Comparison of ENCODE assay signal across 12 cellular contexts in the genomic region with DNA sequence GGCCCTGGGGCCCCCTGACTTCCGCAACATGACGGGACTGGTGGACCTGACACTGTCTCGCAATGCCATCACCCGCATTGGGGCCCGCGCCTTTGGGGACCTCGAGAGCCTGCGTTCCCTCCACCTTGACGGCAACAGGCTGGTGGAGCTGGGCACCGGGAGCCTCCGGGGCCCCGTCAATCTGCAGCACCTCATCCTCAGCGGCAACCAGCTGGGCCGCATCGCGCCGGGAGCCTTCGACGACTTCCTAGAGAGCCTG. TPM values are rescaled to one million over a fixed set of nuclear protein-coding genes. Genes with fewer than 3 reads are reported as not detected.
A peak's percentile ranks its signal among the peaks of the same experiment; 100 is the strongest.
DNase-seq lines count a peak whose midpoint lies in the region; ATAC-seq, FAIRE-seq and TF ChIP-seq lines count a peak whose summit lies in the region.
"Had no signal": no experiment of that assay in that cellular context is flagged by ENCODE, and none has a peak within 500 bp of the region (broad histone marks: within the 10 kb centered on the region; RNA-seq: fewer than 3 reads in every experiment).

No MANE protein-coding gene starts in this region.

- no peak for TF ChIP-seq EP300 in K562 (IDR thresholded peaks at IDR 0.05; ENCODE audit: low read length)

- H3K27ac Mint-ChIP-seq in CD4-positive, alpha-beta T cell, result no peak overlapping the region
- H3K27ac Mint-ChIP-seq in IgD-negative memory B cell, result peak overlapping the region in 1 of 3 donors; percentile 71
- H3K27ac Mint-ChIP-seq in natural killer cell, result no peak overlapping the region

- H3K9me3 ChIP-seq in CD4-positive, alpha-beta T cell (ENCODE audit: control insufficient read depth, low read length), result no peaks in the 10 kb centered on the region
- no peaks in the 10 kb centered on the region for H3K9me3 ChIP-seq in K562 (replicated peaks; ENCODE audit: control insufficient read depth, insufficient read depth, low read depth, low read length)
- H3K9me3 ChIP-seq: lower lobe of right lung had no signal

- ATAC-seq in CD4-positive, alpha-beta T cell (ENCODE audit: poor library complexity), result no peak
- ATAC-seq in K562 (no peak), natural killer cell (no peak), GM18505 (IDR thresholded peaks at IDR 0.05; ENCODE audit: unreplicated experiment) (no peak), GM21576 (IDR thresholded peaks at IDR 0.05; ENCODE audit: unreplicated experiment) (no peak)
- ATAC-seq: lower lobe of right lung had no signal

- peak overlapping the region; percentile 42 for H3K4me3 Mint-ChIP-seq in CD4-positive, alpha-beta T cell
- H3K4me3 Mint-ChIP-seq in IgD-negative memory B cell (peak overlapping the region; percentile 45 to 82 (median 66)), natural killer cell (peak overlapping the region; percentile 86)

- no peak for DNase-seq in CD4-positive, alpha-beta T cell
- DNase-seq in K562 (ENCODE audit: extremely low read depth in 1 of 4, low spot score in 3 of 4), result no peak
- no peak for DNase-seq in natural killer cell
- DNase-seq in ACHN, result no peak
- no peak for DNase-seq in NAMALWA (ENCODE audit: low spot score)
- DNase-seq: lower lobe of right lung; stimulated activated CD4-positive, alpha-beta T cell treated with anti-CD3 and anti-CD28 coated beads, Interleukin-4, amount 100 ng/mL, for 1 hour had no signal

- intact Hi-C loops in CD4-positive, alpha-beta T cell (cut with DNase I, micrococcal nuclease), result no loop called here
- intact Hi-C loops in K562 (cut with micrococcal nuclease), result no loop called here
- intact Hi-C loops in natural killer cell (cut with micrococcal nuclease), result no loop called here

- peaks cover 11 to 88% of the 10 kb centered on the region in 2 experiments; a peak in 4 of 5 replicates for H3K4me1 ChIP-seq in K562 (replicated peaks in 1 of 2; ENCODE audit: control insufficient read depth in 2 of 2, insufficient read depth in 2 of 2, low read length in 2 of 2)

- no peak for FAIRE-seq in K562 (lab: Jason Lieb, UNC)
- FAIRE-seq: endothelial cell of umbilical vein, HTR-8/SVneo had no signal

- no peaks in the 10 kb centered on the region for H3K9me1 ChIP-seq in K562 (ENCODE audit: control insufficient read depth, insufficient read depth, low read length)

- in situ Hi-C loops in K562 (cut with MboI), result no loop called here
- in situ Hi-C loops in ACHN (cut with HindIII; ENCODE audit: low pct_ligation_motif_present, low pct_unique_long_range_greater_than_20kb, low sequenced_read_pairs), result no loop called here

- peaks cover 25% of the 10 kb centered on the region for H3K79me2 ChIP-seq in K562 (ENCODE audit: control insufficient read depth, insufficient read depth, low read length)

- peak overlapping the region in 1 of 2 experiments; percentile 94; a peak in 2 of 4 replicates for H3K9ac ChIP-seq in K562 (ENCODE audit: insufficient read depth in 1 of 2, low read depth in 2 of 2, low read length in 2 of 2)

- no peaks in the 10 kb centered on the region for H3K36me3 Mint-ChIP-seq in CD4-positive, alpha-beta T cell (ENCODE audit: low read depth)
- H3K36me3 Mint-ChIP-seq in IgD-negative memory B cell (no peaks in the 10 kb centered on the region), natural killer cell (no peaks in the 10 kb centered on the region)

- no peak overlapping the region for H2AFZ ChIP-seq in K562 (ENCODE audit: low read depth, low read length)

- H4K20me1 ChIP-seq in K562 (replicated peaks; ENCODE audit: control insufficient read depth, insufficient read depth, low read length), result no peaks in the 10 kb centered on the region

- POLR2A ChIA-PET in CD4-positive, alpha-beta T cell (lab: Charles Lee), result interaction anchor here (1.1 to 1.2 kb wide), 2 partner anchors 15 to 219 kb away, joined by 3 to 5 read pairs; partner anchors contain the start of genes RBM4 and RCE1
- POLR2A ChIA-PET in K562 (lab: Yijun Ruan, JAX), result interaction anchor here (0.7 to 0.9 kb wide), 2 partner anchors 12 to 180 kb away, joined by 3 to 6 read pairs; no protein-coding TSS in a partner anchor

- peaks cover 36% of the 10 kb centered on the region; the same call in 1 of the 3 replicates for H3K36me3 ChIP-seq in K562 (ENCODE audit: control insufficient read depth, insufficient read depth, low read length)
- H3K36me3 ChIP-seq: lower lobe of right lung had no signal

- TF ChIP-seq CTCF in CD4-positive, alpha-beta T cell (IDR thresholded peaks at IDR 0.05), result no peak
- TF ChIP-seq CTCF in K562 (IDR thresholded peaks at IDR 0.05 in 2 of 3, conservative IDR thresholded peaks at IDR 0.05 in 1 of 3; ENCODE audit: insufficient read depth in 2 of 3, low read depth in 1 of 3, low read length in 3 of 3), result no peak
- no peak for TF ChIP-seq CTCF in natural killer cell (IDR thresholded peaks at IDR 0.05)

- TF ChIP-seq POLR2A in K562 (conservative IDR thresholded peaks at IDR 0.05) (no peak), GM18505 (IDR thresholded peaks at IDR 0.05; ENCODE audit: borderline replicate concordance, extremely low read depth, insufficient read depth, insufficient read length) (no peak)

- H3K27ac ChIP-seq in CD4-positive, alpha-beta T cell (ENCODE audit: low read depth, low read length), result no peak overlapping the region
- H3K27ac ChIP-seq in K562 (ENCODE audit: extremely low read depth, low read depth, low read length), result no peak overlapping the region

- H3K27me3 Mint-ChIP-seq in CD4-positive, alpha-beta T cell, result no peaks in the 10 kb centered on the region
- H3K27me3 Mint-ChIP-seq in IgD-negative memory B cell (no peaks in the 10 kb centered on the region), natural killer cell (ENCODE audit: low read depth in 2 of 2) (no peaks in the 10 kb centered on the region)

- H3K4me3 ChIP-seq in K562, result peak overlapping the region; percentile 68

- H3K27me3 ChIP-seq in CD4-positive, alpha-beta T cell (ENCODE audit: control insufficient read depth, insufficient read depth, low read length), result no peaks in the 10 kb centered on the region
- no peaks in the 10 kb centered on the region for H3K27me3 ChIP-seq in K562 (ENCODE audit: control insufficient read depth in 2 of 2, insufficient read depth in 2 of 2, low read length in 2 of 2)

- 89% methylated on average over 12 of the region's 19 CpGs for WGBS in K562 (ENCODE audit: insufficient coverage, low coverage, missing lambda C conversion rate)

- H3K4me2 ChIP-seq in K562 (ENCODE audit: insufficient read depth, low read length), result 0 out of 2 replicates have a peak overlapping the region, but pooled peaks have one; percentile 77

- H3K9me3 Mint-ChIP-seq in CD4-positive, alpha-beta T cell, result no peaks in the 10 kb centered on the region
- H3K9me3 Mint-ChIP-seq in IgD-negative memory B cell (no peaks in the 10 kb centered on the region), natural killer cell (no peaks in the 10 kb centered on the region)

- CTCF ChIA-PET in CD4-positive, alpha-beta T cell (lab: Charles Lee), result no interaction called here
- CTCF ChIA-PET in K562 (lab: Yijun Ruan, JAX; ENCODE audit: low intra/inter-chr PET ratio), result no interaction called here

- TF ChIP-seq RAD21 in K562 (CRISPR knock-in tag; conservative IDR thresholded peaks at IDR 0.05 in 1 of 2, IDR thresholded peaks at IDR 0.05 in 1 of 2), result no peak

- BruUV-seq in K562 (replicated peaks; lab: Mats Ljungman, UMichigan), result no TSS peak

- no peaks in the 10 kb centered on the region for H3K4me1 Mint-ChIP-seq in CD4-positive, alpha-beta T cell (ENCODE audit: low read depth)
- H3K4me1 Mint-ChIP-seq in IgD-negative memory B cell, result peaks cover 0 to 9% (median 5%) of the 10 kb centered on the region in 3 donors
- peaks cover 0 to 5% of the 10 kb centered on the region in 2 donors for H3K4me1 Mint-ChIP-seq in natural killer cell

RNA-seq across cellular contexts. Expression of gene LRFN4, which starts 1.0 kb away (rescaled TPM):
- total RNA-seq in CD4-positive, alpha-beta T cell, result 1 to 10 TPM; 1.6 to 2.5 TPM
- polyA plus RNA-seq in IgD-negative memory B cell (2.2 TPM), K562 (2011; rRNA removed) (6.7 and 11.3 TPM in 2 replicates), K562 (2014; fragmentation: Illumina TruSeq; extraction: Trizol) (1.1 and 9.0 TPM in 2 replicates), K562 (2014; fragmentation: Nextera tagmentation; extraction: Ambion mirVana) (under 1 TPM; 0.10 to 0.14 TPM), K562 (2014; rRNA removed) (31.5 and 32.3 TPM in 2 replicates)
- 6.4 and 27.6 TPM in 2 replicates for total RNA-seq in K562 (2011; cell fraction: chromatin; rRNA removed; ENCODE audit: low replicate concordance)
- 47.9 and 52.9 TPM in 2 replicates for total RNA-seq in K562 (2011; cell fraction: nucleolus; rRNA removed)
- total RNA-seq in K562 (2011; cell fraction: nucleoplasm; rRNA removed), result 13.7 and 16.8 TPM in 2 replicates
- total RNA-seq in K562 (2014; rRNA removed) (41.3 and 53.0 TPM in 2 replicates), K562 (2014; rRNA removed; fragmentation: Illumina TruSeq; extraction: Trizol) (1.1 and 1.5 TPM in 2 replicates), K562 (2015; rRNA removed; fragmentation: Illumina TruSeq; extraction: Trizol) (19.4 and 23.0 TPM in 2 replicates), K562 (2021) (59.5 and 60.1 TPM in 2 replicates), natural killer cell (1 to 10 TPM; 1.2 to 3.4 (median 2.0) TPM)
- polyA plus RNA-seq in K562 (2011; cell fraction: cytosol; rRNA removed), result 17.4 and 75.5 TPM in 2 replicates
- 36.1 and 82.9 TPM in 2 replicates for polyA plus RNA-seq in K562 (2011; cell fraction: nucleus; rRNA removed)
- 18.4 and 21.2 TPM in 2 replicates for polyA plus RNA-seq in K562 (2012)
- 1.4 and 3.4 TPM in 2 replicates for polyA minus RNA-seq in K562 (2011; rRNA and poly(A)+ RNA removed)
- polyA minus RNA-seq in K562 (2011; cell fraction: cytosol; rRNA and poly(A)+ RNA removed), result 23.3 and 29.6 TPM in 2 replicates
- 12.9 and 13.5 TPM in 2 replicates for polyA minus RNA-seq in K562 (2011; cell fraction: nucleus; rRNA and poly(A)+ RNA removed)

RNA-seq across cellular contexts. Expression of gene RCE1, which starts 14.6 kb away (rescaled TPM):
- 10 to 100 TPM; 60.1 to 63.0 TPM for total RNA-seq in CD4-positive, alpha-beta T cell
- polyA plus RNA-seq in IgD-negative memory B cell (24.9 TPM), K562 (2011; rRNA removed) (13.9 and 25.0 TPM in 2 replicates), K562 (2014; fragmentation: Illumina TruSeq; extraction: Trizol) (15.1 and 20.9 TPM in 2 replicates), K562 (2014; fragmentation: Nextera tagmentation; extraction: Ambion mirVana) (1 to 10 TPM in 1 of 2 experiments, under 1 TPM in 1; 0.75 to 3.0 TPM), K562 (2014; rRNA removed) (31.1 and 31.9 TPM in 2 replicates)
- 20.0 and 55.8 TPM in 2 replicates for total RNA-seq in K562 (2011; cell fraction: chromatin; rRNA removed; ENCODE audit: low replicate concordance)
- 76.0 and 85.1 TPM in 2 replicates for total RNA-seq in K562 (2011; cell fraction: nucleolus; rRNA removed)
- 47.9 and 52.4 TPM in 2 replicates for total RNA-seq in K562 (2011; cell fraction: nucleoplasm; rRNA removed)
- total RNA-seq in K562 (2014; rRNA removed) (41.3 and 41.5 TPM in 2 replicates), K562 (2014; rRNA removed; fragmentation: Illumina TruSeq; extraction: Trizol) (8.8 and 10.6 TPM in 2 replicates), K562 (2015; rRNA removed; fragmentation: Illumina TruSeq; extraction: Trizol) (17.8 and 18.7 TPM in 2 replicates), K562 (2021) (26.3 and 27.7 TPM in 2 replicates), natural killer cell (10 to 100 TPM; 41.3 to 47.0 (median 41.7) TPM)
- polyA plus RNA-seq in K562 (2011; cell fraction: cytosol; rRNA removed), result 36.6 and 88.7 TPM in 2 replicates
- 50.0 and 76.3 TPM in 2 replicates for polyA plus RNA-seq in K562 (2011; cell fraction: nucleus; rRNA removed)
- polyA plus RNA-seq in K562 (2012), result 24.5 and 28.6 TPM in 2 replicates
- polyA minus RNA-seq in K562 (2011; rRNA and poly(A)+ RNA removed), result 6.2 and 7.5 TPM in 2 replicates
- 16.9 and 20.8 TPM in 2 replicates for polyA minus RNA-seq in K562 (2011; cell fraction: cytosol; rRNA and poly(A)+ RNA removed)
- polyA minus RNA-seq in K562 (2011; cell fraction: nucleus; rRNA and poly(A)+ RNA removed), result 22.8 and 26.4 TPM in 2 replicates
